Comparison of ENCODE assay signal across 2 cellular contexts in the genomic region with DNA sequence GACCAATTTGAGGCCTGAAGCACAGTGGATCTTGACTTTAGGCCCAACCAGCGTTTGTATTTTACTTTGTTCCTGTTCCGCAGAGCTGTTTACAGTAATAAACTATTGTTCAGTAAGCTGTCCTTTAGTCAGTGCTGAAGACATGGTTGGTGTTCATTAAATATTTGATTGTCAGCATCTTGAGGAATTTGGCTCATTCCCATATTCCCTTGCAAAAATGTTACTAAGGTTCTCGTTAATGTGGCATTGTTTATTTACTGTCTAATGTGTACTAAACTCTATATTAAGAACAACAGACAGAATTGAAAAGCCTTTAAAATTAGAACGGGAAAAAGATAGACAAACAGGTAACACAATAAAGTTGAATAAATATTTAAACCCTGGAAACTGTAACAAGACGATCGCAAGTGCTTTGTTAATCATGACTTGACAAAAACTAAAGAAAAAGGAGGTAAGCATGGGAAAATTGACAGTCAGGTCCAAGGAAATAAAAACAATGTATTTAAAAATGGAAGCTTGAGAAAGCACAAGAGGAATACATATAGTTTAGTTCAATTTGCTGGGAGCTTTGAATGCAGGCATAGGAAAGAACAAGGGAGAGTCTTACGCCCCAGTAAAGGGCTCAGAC.
TF ChIP-seq lines count a peak whose summit lies in the region.

No MANE protein-coding gene starts in this region.

TF ChIP-seq in A549, 52 proteins besides CTCF, POLR2A, EP300 and RAD21 (continued from another document):
- TF ChIP-seq, protein P1, sequence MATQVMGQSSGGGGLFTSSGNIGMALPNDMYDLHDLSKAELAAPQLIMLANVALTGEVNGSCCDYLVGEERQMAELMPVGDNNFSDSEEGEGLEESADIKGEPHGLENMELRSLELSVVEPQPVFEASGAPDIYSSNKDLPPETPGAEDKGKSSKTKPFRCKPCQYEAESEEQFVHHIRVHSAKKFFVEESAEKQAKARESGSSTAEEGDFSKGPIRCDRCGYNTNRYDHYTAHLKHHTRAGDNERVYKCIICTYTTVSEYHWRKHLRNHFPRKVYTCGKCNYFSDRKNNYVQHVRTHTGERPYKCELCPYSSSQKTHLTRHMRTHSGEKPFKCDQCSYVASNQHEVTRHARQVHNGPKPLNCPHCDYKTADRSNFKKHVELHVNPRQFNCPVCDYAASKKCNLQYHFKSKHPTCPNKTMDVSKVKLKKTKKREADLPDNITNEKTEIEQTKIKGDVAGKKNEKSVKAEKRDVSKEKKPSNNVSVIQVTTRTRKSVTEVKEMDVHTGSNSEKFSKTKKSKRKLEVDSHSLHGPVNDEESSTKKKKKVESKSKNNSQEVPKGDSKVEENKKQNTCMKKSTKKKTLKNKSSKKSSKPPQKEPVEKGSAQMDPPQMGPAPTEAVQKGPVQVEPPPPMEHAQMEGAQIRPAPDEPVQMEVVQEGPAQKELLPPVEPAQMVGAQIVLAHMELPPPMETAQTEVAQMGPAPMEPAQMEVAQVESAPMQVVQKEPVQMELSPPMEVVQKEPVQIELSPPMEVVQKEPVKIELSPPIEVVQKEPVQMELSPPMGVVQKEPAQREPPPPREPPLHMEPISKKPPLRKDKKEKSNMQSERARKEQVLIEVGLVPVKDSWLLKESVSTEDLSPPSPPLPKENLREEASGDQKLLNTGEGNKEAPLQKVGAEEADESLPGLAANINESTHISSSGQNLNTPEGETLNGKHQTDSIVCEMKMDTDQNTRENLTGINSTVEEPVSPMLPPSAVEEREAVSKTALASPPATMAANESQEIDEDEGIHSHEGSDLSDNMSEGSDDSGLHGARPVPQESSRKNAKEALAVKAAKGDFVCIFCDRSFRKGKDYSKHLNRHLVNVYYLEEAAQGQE (IDR thresholded peaks at IDR 0.05) = peak; percentile 61
- TF ChIP-seq, protein P2, sequence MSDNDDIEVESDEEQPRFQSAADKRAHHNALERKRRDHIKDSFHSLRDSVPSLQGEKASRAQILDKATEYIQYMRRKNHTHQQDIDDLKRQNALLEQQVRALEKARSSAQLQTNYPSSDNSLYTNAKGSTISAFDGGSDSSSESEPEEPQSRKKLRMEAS (IDR thresholded peaks at IDR 0.05) = no peak
- TF ChIP-seq GATA3 (IDR thresholded peaks at IDR 0.05; ENCODE audit: borderline replicate concordance) = no peak
- TF ChIP-seq, protein P3, sequence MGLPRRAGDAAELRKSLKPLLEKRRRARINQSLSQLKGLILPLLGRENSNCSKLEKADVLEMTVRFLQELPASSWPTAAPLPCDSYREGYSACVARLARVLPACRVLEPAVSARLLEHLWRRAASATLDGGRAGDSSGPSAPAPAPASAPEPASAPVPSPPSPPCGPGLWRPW (IDR thresholded peaks at IDR 0.05) = no peak
- TF ChIP-seq SREBF2 (IDR thresholded peaks at IDR 0.05) = no peak
- TF ChIP-seq MAFK (IDR thresholded peaks at IDR 0.05; ENCODE audit: partially characterized antibody) = peak; percentile 41
- TF ChIP-seq CBX8 (IDR thresholded peaks at IDR 0.05) = no peak

TF ChIP-seq in IMR-90, 13 proteins besides CTCF, POLR2A, EP300 and RAD21 (continued from another document):
- peak; percentile 65 for TF ChIP-seq NFE2L2 (IDR thresholded peaks at IDR 0.05; ENCODE audit: low read depth, low read length)
